ENCODE assay signal across 27 cellular contexts in genomic region chr7:83611776-83612175, GRCh38. TPM values are rescaled to one million over a fixed set of nuclear protein-coding genes. Genes with fewer than 3 reads are reported as not detected.
"Had no signal": no experiment of that assay in that cellular context is flagged by ENCODE, and none has a peak within 500 bp of the region (broad histone marks: within the 10 kb centered on the region; RNA-seq: fewer than 3 reads in every experiment).

No MANE protein-coding gene starts in this region.

- H3K27ac Mint-ChIP-seq: activated CD4-positive, alpha-beta T cell treated with anti-CD3 and anti-CD28 coated beads, Interleukin-2, amount 10 ng/mL, durations not matched to agents 7 days and 5 days; activated CD8-positive, alpha-beta T cell treated with anti-CD3 and anti-CD28 coated beads for 36 hours; activated naive CD8-positive, alpha-beta T cell; activated T-helper 17 cell treated with anti-CD3 and anti-CD28 coated beads, Interleukin-2, amount 50 U/mL, for 72 hours had no signal

- H3K4me3 Mint-ChIP-seq: activated CD4-positive, alpha-beta T cell treated with anti-CD3 and anti-CD28 coated beads, Interleukin-2, amount 10 ng/mL, durations not matched to agents 7 days and 5 days; activated CD8-positive, alpha-beta T cell treated with anti-CD3 and anti-CD28 coated beads for 36 hours; activated naive CD8-positive, alpha-beta T cell; activated T-cell treated with anti-CD3 and anti-CD28 coated beads, Interleukin-2, amount 50 U/mL, for 4 hours; activated T-helper 17 cell treated with anti-CD3 and anti-CD28 coated beads, Interleukin-2, amount 50 U/mL, for 72 hours had no signal

- H3K9me3 Mint-ChIP-seq: activated CD8-positive, alpha-beta T cell treated with anti-CD3 and anti-CD28 coated beads for 36 hours had no signal

- H3K9me3 ChIP-seq: colonic mucosa had no signal

- H3K36me3 ChIP-seq: brain microvascular endothelial cell, colonic mucosa, heart left ventricle had no signal

- H3K27me3 Mint-ChIP-seq: activated CD4-positive, alpha-beta T cell treated with anti-CD3 and anti-CD28 coated beads, Interleukin-2, amount 10 ng/mL, durations not matched to agents 7 days and 5 days; activated CD8-positive, alpha-beta T cell treated with anti-CD3 and anti-CD28 coated beads for 36 hours; activated naive CD8-positive, alpha-beta T cell; activated T-helper 17 cell treated with anti-CD3 and anti-CD28 coated beads, Interleukin-2, amount 50 U/mL, for 72 hours had no signal

- H3K4me1 Mint-ChIP-seq: activated CD4-positive, alpha-beta T cell treated with anti-CD3 and anti-CD28 coated beads, Interleukin-2, amount 10 ng/mL, durations not matched to agents 7 days and 5 days; activated T-helper 17 cell treated with anti-CD3 and anti-CD28 coated beads, Interleukin-2, amount 50 U/mL, for 72 hours had no signal

- H3K36me3 Mint-ChIP-seq: activated naive CD8-positive, alpha-beta T cell had no signal

- H3K27me3 ChIP-seq: brain microvascular endothelial cell, colonic mucosa, heart left ventricle had no signal

- FAIRE-seq: astrocyte, frontal cortex had no signal

- H3K4me3 ChIP-seq: colonic mucosa, heart left ventricle had no signal

- H3K4me1 ChIP-seq: colonic mucosa, heart left ventricle had no signal

- H3K27ac ChIP-seq: brain microvascular endothelial cell, colonic mucosa, heart left ventricle had no signal

- DNase-seq: activated CD4-positive, alpha-beta T cell treated with anti-CD3 and anti-CD28 coated beads for 1 hour; activated CD4-positive, alpha-beta T cell treated with anti-CD3 and anti-CD28 coated beads for 4 hours; activated CD4-positive, alpha-beta T cell treated with anti-CD3 and anti-CD28 coated beads, Interleukin-2, amount 10 ng/mL, durations not matched to agents 7 days and 5 days; activated CD4-positive, alpha-beta T cell treated with anti-CD3 and anti-CD28 coated beads, Interleukin-2, amount 50 U/mL, for 48 hours; activated CD8-positive, alpha-beta memory T cell treated with anti-CD3 and anti-CD28 coated beads for 24 hours; activated CD8-positive, alpha-beta T cell treated with anti-CD3 and anti-CD28 coated beads for 36 hours; activated effector memory CD4-positive, alpha-beta T cell treated with Interleukin-2 at 50 U/mL for 16 hours; activated gamma-delta T cell treated with Interleukin-2 at 50 U/mL for 16 hours; activated naive CD4-positive, alpha-beta T cell treated with anti-CD3 and anti-CD28 coated beads, Interleukin-2, amount 50 U/mL, for 16 hours; activated naive CD4-positive, alpha-beta T cell treated with Interleukin-2 at 50 U/mL for 16 hours; activated T-cell treated with anti-CD3 and anti-CD28 coated beads, Interleukin-2, amount 50 U/mL, for 4 hours; amniotic stem cell; anterior cingulate cortex; brain microvascular endothelial cell; caudate nucleus; colonic mucosa; effector CD8-positive, alpha-beta T cell; foreskin fibroblast; glutamatergic neuron; heart left ventricle; T-helper 2 cell had no signal

- ATAC-seq: activated CD8-positive, alpha-beta T cell treated with anti-CD3 and anti-CD28 coated beads for 36 hours; activated T-cell treated with anti-CD3 and anti-CD28 coated beads, Interleukin-2, amount 50 U/mL, for 4 hours; activated T-helper 17 cell treated with anti-CD3 and anti-CD28 coated beads, Interleukin-2, amount 50 U/mL, for 72 hours; esophagus mucosa; heart left ventricle had no signal

RNA-seq across cellular contexts. Expression of gene SEMA3E, which starts 37.2 kb away (rescaled TPM):
- total RNA-seq: activated CD4-positive, alpha-beta T cell treated with anti-CD3 and anti-CD28 coated beads, Interleukin-2, amount 10 ng/mL, durations not matched to agents 7 days and 5 days; activated CD8-positive, alpha-beta T cell treated with anti-CD3 and anti-CD28 coated beads for 36 hours; activated T-cell treated with anti-CD3 and anti-CD28 coated beads, Interleukin-2, amount 50 U/mL, for 4 hours; activated T-helper 17 cell treated with anti-CD3 and anti-CD28 coated beads, Interleukin-2, amount 50 U/mL, for 72 hours; T-helper 1 cell treated with Interleukin-12 subunit alpha and Interleukin-12 subunit beta and Interleukin-4 antibody, amounts not matched to agents 30 ng/mL and 1 ng/mL, for 36 hours had no signal
